Comparison of ENCODE assay signal across 27 cellular contexts in genomic region chr10:50286996-50287803, GRCh38. TPM values are rescaled to one million over a fixed set of nuclear protein-coding genes. Genes with fewer than 3 reads are reported as not detected.
A peak's percentile ranks its signal among the peaks of the same experiment; 100 is the strongest.
DNase-seq lines count a peak whose midpoint lies in the region; ATAC-seq and TF ChIP-seq lines count a peak whose summit lies in the region.
"Had no signal": no experiment of that assay in that cellular context is flagged by ENCODE, and none has a peak within 500 bp of the region (broad histone marks: within the 10 kb centered on the region; RNA-seq: fewer than 3 reads in every experiment).

No MANE protein-coding gene starts in this region.

- no peaks in the 10 kb centered on the region for H3K27me3 ChIP-seq in SK-N-SH (ENCODE audit: insufficient read depth)
- H3K27me3 ChIP-seq: Peyer's patch had no signal

- ATAC-seq in SK-N-SH treated with all-trans-retinoic acid at 6 μM for 48 hours (peak; percentile 28; the same call in 2 of the 3 replicates), left lobe of liver (peak; percentile 81), sciatic nerve (peak; percentile 23), GM18867 (IDR thresholded peaks at IDR 0.05; ENCODE audit: unreplicated experiment) (no peak), GM21786 (IDR thresholded peaks at IDR 0.05; ENCODE audit: unreplicated experiment) (no peak)

- H3K4me2 ChIP-seq in SK-N-SH = no peak overlapping the region

- CTCF ChIA-PET in SK-N-SH (lab: Yijun Ruan, JAX) = interaction anchor here (1.4 kb wide), 1 partner anchor 335 kb away, joined by 3 read pairs; no protein-coding TSS in a partner anchor

- no peak for TF ChIP-seq CTCF in SK-N-SH (IDR thresholded peaks at IDR 0.05)

- POLR2A ChIA-PET in SK-N-SH (lab: Yijun Ruan, JAX) = no interaction called here

- H3K9me3 ChIP-seq in SK-N-SH = no peaks in the 10 kb centered on the region
- H3K9me3 ChIP-seq: HAP-1, Peyer's patch, SJSA1 had no signal

- no peak for TF ChIP-seq RAD21 in SK-N-SH (IDR thresholded peaks at IDR 0.05; ENCODE audit: low read length)

- H3K9me2 ChIP-seq in SK-N-SH = no peaks in the 10 kb centered on the region

- TF ChIP-seq EP300 in SK-N-SH (IDR thresholded peaks at IDR 0.05; ENCODE audit: borderline replicate concordance in 1 of 2, low read depth in 1 of 2, low read length in 1 of 2) = no peak

- no peaks in the 10 kb centered on the region for H3K36me3 ChIP-seq in SK-N-SH (replicated peaks in 1 of 2; ENCODE audit: control insufficient read depth in 1 of 2, insufficient read depth in 2 of 2, low read length in 1 of 2)
- H3K36me3 ChIP-seq: HAP-1, Peyer's patch, SJSA1 had no signal

- H3K4me3 ChIP-seq in SK-N-SH (ENCODE audit: low read depth in 2 of 2, low read length in 1 of 2) = no peak overlapping the region
- H3K4me3 ChIP-seq: HAP-1, Peyer's patch, SJSA1 had no signal

- H4K20me1 ChIP-seq in SK-N-SH (ENCODE audit: insufficient read depth) = no peaks in the 10 kb centered on the region

- no peak overlapping the region for H3K9ac ChIP-seq in SK-N-SH

- no peak for DNase-seq in SK-N-SH
- peak; percentile 11 for DNase-seq in cerebellar cortex (ENCODE audit: low spot score)
- peak; percentile 60 for DNase-seq in left lobe of liver (ENCODE audit: low spot score)
- no peak for DNase-seq in sciatic nerve (ENCODE audit: low spot score)
- DNase-seq in putamen (ENCODE audit: low spot score) = no peak
- DNase-seq: ACHN; Calu3; CD8-positive, alpha-beta memory T cell; DMS153; GDM1; KBM-7; NCI-H1105; NCI-H146; NCI-H2081; NCI-H2171; NCI-H345; NCI-H524; NCI-H774; NK-92 treated with Interleukin-12 subunit alpha and Interleukin-12 subunit beta, amount 100 ng/mL, for 24 hours; Peyer's patch had no signal

- H3K27ac ChIP-seq in SK-N-SH (ENCODE audit: low read depth in 2 of 2, low read length in 1 of 2) = no peak overlapping the region
- H3K27ac ChIP-seq: 22Rv1, C4-2B, Peyer's patch, SJSA1 had no signal

- H3K4me1 ChIP-seq in SK-N-SH (ENCODE audit: control insufficient read depth in 1 of 2, insufficient read depth in 2 of 2, low read depth in 1 of 2, low read length in 1 of 2) = no peaks in the 10 kb centered on the region
- H3K4me1 ChIP-seq: HAP-1, Peyer's patch, SJSA1 had no signal

- no peaks in the 10 kb centered on the region for H3F3A ChIP-seq in SK-N-SH (replicated peaks; ENCODE audit: insufficient read depth)

- no peaks in the 10 kb centered on the region for H3K79me2 ChIP-seq in SK-N-SH (ENCODE audit: insufficient read depth)

- WGBS in SK-N-SH (ENCODE audit: low lambda C conversion rate) = 59% methylated on average over 8 of the region's 9 CpGs

- no peak overlapping the region for H2AFZ ChIP-seq in SK-N-SH (ENCODE audit: low read depth)

- intact Hi-C loops in sciatic nerve (cut with DNase I) = no loop called here

TF ChIP-seq in SK-N-SH treated with all-trans-retinoic acid at 6 μM for 48 hours, 23 proteins besides CTCF, POLR2A, EP300 and RAD21:
- TF ChIP-seq ESRRG (CRISPR knock-in tag; IDR thresholded peaks at IDR 0.05) = no peak
- no peak for TF ChIP-seq ZNF565 (CRISPR knock-in tag; conservative IDR thresholded peaks at IDR 0.05; ENCODE audit: low read depth)

TF ChIP-seq in SK-N-SH, 30 proteins besides CTCF, POLR2A, EP300 and RAD21:
- TF ChIP-seq SIN3A (IDR thresholded peaks at IDR 0.05; ENCODE audit: borderline replicate concordance, low read depth, low read length) = no peak
- no peak for TF ChIP-seq FOSL2 (IDR thresholded peaks at IDR 0.05; ENCODE audit: borderline replicate concordance, low read depth)
- no peak for TF ChIP-seq RCOR1 (IDR thresholded peaks at IDR 0.05; ENCODE audit: low read length)
- no peak for TF ChIP-seq TCF12 (IDR thresholded peaks at IDR 0.05)
- no peak for TF ChIP-seq ELF1 (IDR thresholded peaks at IDR 0.05)
- no peak for TF ChIP-seq NFIC (IDR thresholded peaks at IDR 0.05; ENCODE audit: borderline replicate concordance)
- TF ChIP-seq RFX5 (IDR thresholded peaks at IDR 0.05; ENCODE audit: low read length) = no peak
- no peak for TF ChIP-seq JUND (IDR thresholded peaks at IDR 0.05)
- no peak for TF ChIP-seq USF2 (IDR thresholded peaks at IDR 0.05; ENCODE audit: borderline replicate concordance, low read depth, low read length)
- no peak for TF ChIP-seq FOXM1 (IDR thresholded peaks at IDR 0.05; ENCODE audit: low read depth)
- no peak for TF ChIP-seq NRF1 (IDR thresholded peaks at IDR 0.05; ENCODE audit: low read depth, low read length)
- TF ChIP-seq TAF1 (IDR thresholded peaks at IDR 0.05; ENCODE audit: borderline replicate concordance, low read depth, low read length) = no peak
- TF ChIP-seq POLR2AphosphoS5 (IDR thresholded peaks at IDR 0.05; ENCODE audit: low read depth, low read length) = no peak
- TF ChIP-seq EZH2phosphoT487 (IDR thresholded peaks at IDR 0.05; ENCODE audit: borderline replicate concordance, low read depth) = no peak
- no peak for TF ChIP-seq USF1 (IDR thresholded peaks at IDR 0.05; ENCODE audit: borderline replicate concordance, low read depth)
- TF ChIP-seq GABPA (IDR thresholded peaks at IDR 0.05; ENCODE audit: low read depth) = no peak
- TF ChIP-seq YY1 (IDR thresholded peaks at IDR 0.05; ENCODE audit: low read depth) = no peak
- TF ChIP-seq IRF3 (IDR thresholded peaks at IDR 0.05; ENCODE audit: low read depth, low read length) = no peak
- TF ChIP-seq MAX (IDR thresholded peaks at IDR 0.05; ENCODE audit: low read depth) = no peak
- TF ChIP-seq CHD2 (IDR thresholded peaks at IDR 0.05; ENCODE audit: low read length, partially characterized antibody) = no peak
TF ChIP-seq in SK-N-SH: peak in this region for 0.

RNA-seq across cellular contexts. Expression of gene ASAH2, which starts 35.9 kb away (rescaled TPM):
- polyA plus RNA-seq in SK-N-SH (2012; rRNA removed) = 1.8 and 2.5 TPM in 2 replicates
- polyA plus RNA-seq in SK-N-SH (2012; cell fraction: cytosol; rRNA removed) = 2.1 and 3.9 TPM in 2 replicates
- 0.69 and 4.6 TPM in 2 replicates for polyA plus RNA-seq in SK-N-SH (2012; cell fraction: nucleus; rRNA removed)
- total RNA-seq in left lobe of liver = 2.5 TPM
- 4.0 TPM for total RNA-seq in sciatic nerve

Comparison
In these comparisons a context has a peak if more than half of its experiments do, and no peak if none do; other contexts are left out.
1. ATAC-seq: peak in SK-N-SH treated with all-trans-retinoic acid at 6 μM for 48 hours (single experiment), left lobe of liver (single experiment) and sciatic nerve (single experiment); none in GM18867 (single experiment) and GM21786 (single experiment).
2. DNase-seq: peak in cerebellar cortex (single experiment) and left lobe of liver (single experiment); none in SK-N-SH (single experiment), sciatic nerve (single experiment) and putamen (single experiment).